In the genomic region with DNA sequence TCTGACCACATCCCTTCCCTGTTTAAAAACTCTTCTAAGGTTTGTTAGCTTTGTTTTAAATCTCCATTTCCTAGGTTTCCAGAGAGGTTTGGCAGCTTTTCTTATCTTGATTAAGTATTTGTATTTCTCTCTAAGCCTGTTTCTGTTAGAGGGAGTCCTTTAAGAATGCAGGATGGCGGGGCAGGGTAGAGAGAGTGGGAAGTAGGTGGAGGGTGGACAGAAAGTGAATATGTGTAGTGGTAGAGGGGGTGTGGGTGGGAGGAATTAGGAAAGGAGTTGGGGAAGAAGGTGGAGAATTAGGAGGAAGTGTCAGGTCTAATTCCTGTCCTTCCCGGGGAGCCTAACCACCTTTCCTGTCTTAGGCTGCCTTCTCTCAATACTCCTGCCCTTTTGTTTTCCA, we compare ENCODE assay signal across 16 cellular contexts. TPM values are rescaled to one million over a fixed set of nuclear protein-coding genes. Genes with fewer than 3 reads are reported as not detected.
DNase-seq lines count a peak whose midpoint lies in the region; ATAC-seq and TF ChIP-seq lines count a peak whose summit lies in the region.
"Had no signal": no experiment of that assay in that cellular context is flagged by ENCODE, and none has a peak within 500 bp of the region (broad histone marks: within the 10 kb centered on the region; RNA-seq: fewer than 3 reads in every experiment).

No MANE protein-coding gene starts in this region.

- H3K56ac ChIP-seq in H9 (ENCODE audit: insufficient read length, low read depth, low read length) = no peak overlapping the region

- H3K9me3 Mint-ChIP-seq in H9 (no peaks in the 10 kb centered on the region; a peak in 1 of 5 replicates), type B pancreatic cell (no peaks in the 10 kb centered on the region)
- H3K9me3 Mint-ChIP-seq: CD4-positive, alpha-beta T cell; HFFc6 had no signal

- no peak overlapping the region for H2BK20ac ChIP-seq in H9 (ENCODE audit: low read depth, low read length, poor library complexity, severe bottlenecking)

- WGBS in H9 (ENCODE audit: extremely low coverage, insufficient read length, low lambda C conversion rate) = no CpG with 5 or more reads among the region's 2 CpGs
- 76 to 86% (median 79%) methylated on average over 2 of the region's 2 CpGs for WGBS in ovary, 3 donors

- H3K36me3 ChIP-seq in lower lobe of right lung (no peaks in the 10 kb centered on the region), ovary (no peaks in the 10 kb centered on the region), HAP-1 (replicated peaks) (no peaks in the 10 kb centered on the region)
- H3K36me3 ChIP-seq: BLaER1 treated with 17β-estradiol and CSF1 and Interleukin-3, amounts not matched to agents 10 nM and 100 nM had no signal

- no peak for TF ChIP-seq POLR2A in ovary (IDR thresholded peaks at IDR 0.05)

- H3K27me3 Mint-ChIP-seq in H9 (ENCODE audit: low read depth) (peaks cover 3% of the 10 kb centered on the region; the same call in 1 of the 2 replicates), type B pancreatic cell (peaks cover 2% of the 10 kb centered on the region)
- H3K27me3 Mint-ChIP-seq: CD4-positive, alpha-beta T cell had no signal

- no peak overlapping the region for H3K4me3 ChIP-seq in lower lobe of right lung
- H3K4me3 ChIP-seq in ovary = no peak overlapping the region
- H3K4me3 ChIP-seq in HAP-1 = no peak overlapping the region
- H3K4me3 ChIP-seq: BLaER1 treated with 17β-estradiol and CSF1 and Interleukin-3, amounts not matched to agents 10 nM and 100 nM; GM23248 had no signal

- no peak overlapping the region for H3K14ac ChIP-seq in H9 (ENCODE audit: insufficient read depth, low read length)

- no peaks in the 10 kb centered on the region for H3K23me2 ChIP-seq in H9 (ENCODE audit: insufficient read length, low read depth, low read length, poor library complexity, severe bottlenecking)

- H2BK5ac ChIP-seq in H9 (ENCODE audit: insufficient read length, low read length) = no peak overlapping the region

- TF ChIP-seq CTCF in H9 (conservative IDR thresholded peaks at IDR 0.05) (no peak), VCaP (conservative IDR thresholded peaks at IDR 0.05) (no peak), lower lobe of right lung (IDR thresholded peaks at IDR 0.05) (no peak), type B pancreatic cell (conservative IDR thresholded peaks at IDR 0.05) (no peak), ovary (IDR thresholded peaks at IDR 0.05) (no peak)

- H3K4me1 Mint-ChIP-seq in H9 (peaks cover 13 to 25% of the 10 kb centered on the region in 2 experiments), type B pancreatic cell (ENCODE audit: unreplicated experiment) (peaks cover 13% of the 10 kb centered on the region)

- H3T11ph ChIP-seq in H9 (ENCODE audit: low read length) = no peak overlapping the region

- no peak overlapping the region for H3K27ac Mint-ChIP-seq in H9
- peak overlapping the region; percentile 37 for H3K27ac Mint-ChIP-seq in type B pancreatic cell
- H3K27ac Mint-ChIP-seq: CD4-positive, alpha-beta T cell; HFFc6 had no signal

- H4K8ac ChIP-seq in H9 (replicated peaks; ENCODE audit: insufficient read length, low read depth, low read length) = no peak overlapping the region

- H3K27ac ChIP-seq in H9 (ENCODE audit: insufficient read length, low read depth, low read length) = no peak overlapping the region
- H3K27ac ChIP-seq in VCaP = 0 out of 2 replicates have a peak overlapping the region, but pooled peaks have one; percentile 9
- no peak overlapping the region for H3K27ac ChIP-seq in lower lobe of right lung
- H3K27ac ChIP-seq in ovary = no peak overlapping the region
- H3K27ac ChIP-seq: BLaER1 treated with 17β-estradiol and CSF1 and Interleukin-3, amounts not matched to agents 10 nM and 100 nM; GM23248; HL-60 had no signal

- TF ChIP-seq EP300 in ovary (IDR thresholded peaks at IDR 0.05) = no peak

- no peak overlapping the region for H2BK15ac ChIP-seq in H9 (ENCODE audit: low read depth, low read length)

- peak overlapping the region; percentile 23 for H2BK120ac ChIP-seq in H9 (ENCODE audit: low read depth, low read length, poor library complexity, severe bottlenecking)

- no peaks in the 10 kb centered on the region for H3K27me3 ChIP-seq in H9 (ENCODE audit: insufficient read depth, low read length)
- H3K27me3 ChIP-seq in lower lobe of right lung (ENCODE audit: low read depth) = no peaks in the 10 kb centered on the region
- no peaks in the 10 kb centered on the region for H3K27me3 ChIP-seq in ovary
- H3K27me3 ChIP-seq in HAP-1 (ENCODE audit: low read depth) = peaks cover 26% of the 10 kb centered on the region
- H3K27me3 ChIP-seq: BLaER1 treated with 17β-estradiol and CSF1 and Interleukin-3, amounts not matched to agents 10 nM and 100 nM had no signal

- H3K4ac ChIP-seq in H9 (ENCODE audit: low read depth, low read length) = no peak overlapping the region

- no peak overlapping the region for H3K23ac ChIP-seq in H9 (ENCODE audit: insufficient read length, low read depth, low read length)

- H2AK5ac ChIP-seq in H9 (ENCODE audit: insufficient read length, low read length) = no peak overlapping the region

- H4K20me1 ChIP-seq in H9 (ENCODE audit: control insufficient read depth, insufficient read depth, insufficient read length) = no peaks in the 10 kb centered on the region
- H4K20me1 ChIP-seq: BLaER1 treated with 17β-estradiol and CSF1 and Interleukin-3, amounts not matched to agents 10 nM and 100 nM had no signal

- DNase-seq in H9 (no peak), lower lobe of right lung (no peak), type B pancreatic cell (ENCODE audit: extremely low spot score, unreplicated experiment) (no peak), ovary (no peak), NCI-H345 treated with DMSO at 0.1 percent for 48 hours (lab: John Stamatoyannopoulos, UW; ENCODE audit: unreplicated experiment) (no peak), HAP-1 (ENCODE audit: low spot score in 2 of 2) (no peak)
- DNase-seq: ACHN; Calu3; CD4-positive, alpha-beta T cell; DMS 273 treated with DMSO at 0.1 percent for 48 hours; GM23248; H7; HFFc6 had no signal

- H4K91ac ChIP-seq in H9 (ENCODE audit: insufficient read length, low read depth, low read length) = no peak overlapping the region

- in situ Hi-C loops in HAP-1 (cut with MboI; ENCODE audit: low sequenced_read_pairs) = no loop called here

- H3K4me3 Mint-ChIP-seq in H9 (no peak overlapping the region), type B pancreatic cell (no peak overlapping the region)
- H3K4me3 Mint-ChIP-seq: CD4-positive, alpha-beta T cell; HFFc6 had no signal

- H2BK12ac ChIP-seq in H9 (ENCODE audit: insufficient read length, low read depth, low read length) = no peak overlapping the region

- peak; percentile 78 to 91 for ATAC-seq in lower lobe of right lung

- peaks cover 2% of the 10 kb centered on the region; the same call in 1 of the 2 replicates for H3K4me1 ChIP-seq in H9 (ENCODE audit: insufficient read depth, low read length)
- H3K4me1 ChIP-seq in lower lobe of right lung = no peaks in the 10 kb centered on the region
- H3K4me1 ChIP-seq in ovary (ENCODE audit: insufficient read depth) = no peaks in the 10 kb centered on the region
- H3K4me1 ChIP-seq in HAP-1 = no peaks in the 10 kb centered on the region

- H3K9me3 ChIP-seq in H9 (ENCODE audit: control insufficient read depth, low read depth, low read length) (no peaks in the 10 kb centered on the region), lower lobe of right lung (no peaks in the 10 kb centered on the region), ovary (no peaks in the 10 kb centered on the region), HAP-1 (no peaks in the 10 kb centered on the region)
- H3K9me3 ChIP-seq: BLaER1 treated with 17β-estradiol and CSF1 and Interleukin-3, amounts not matched to agents 10 nM and 100 nM had no signal

- no peak overlapping the region for H3K4me2 ChIP-seq in H9 (ENCODE audit: insufficient read depth, insufficient read length, low read length)
- H3K4me2 ChIP-seq: BLaER1 treated with 17β-estradiol and CSF1 and Interleukin-3, amounts not matched to agents 10 nM and 100 nM had no signal

- no peak overlapping the region for H3K9ac ChIP-seq in H9 (ENCODE audit: extremely low read depth, insufficient read length, low read length)
- H3K9ac ChIP-seq: BLaER1 treated with 17β-estradiol and CSF1 and Interleukin-3, amounts not matched to agents 10 nM and 100 nM; GM23248 had no signal

- no peaks in the 10 kb centered on the region for H3K79me2 ChIP-seq in H9 (ENCODE audit: insufficient read depth, low read length)

- H3K36me3 Mint-ChIP-seq in H9 (ENCODE audit: insufficient read depth in 1 of 3, low read depth in 3 of 3) = no peaks in the 10 kb centered on the region
- no peaks in the 10 kb centered on the region for H3K36me3 Mint-ChIP-seq in type B pancreatic cell

- intact Hi-C loops in lower lobe of right lung (cut with DNase I) (no loop called here), ovary (cut with DNase I) (no loop called here)

- no peaks in the 10 kb centered on the region for H3K79me1 ChIP-seq in H9 (ENCODE audit: insufficient read depth, low read depth, low read length, poor library complexity, severe bottlenecking)

- H3K18ac ChIP-seq in H9 (ENCODE audit: insufficient read length, low read depth, low read length) = no peak overlapping the region

- H4K5ac ChIP-seq in H9 (ENCODE audit: insufficient read length, low read depth, low read length) = no peak overlapping the region

- no peak overlapping the region for H2AFZ ChIP-seq in H9 (ENCODE audit: low read length)
- H2AFZ ChIP-seq: GM23248 had no signal

RNA-seq across cellular contexts. Expression of gene SERBP1, which starts 21.2 kb away (rescaled TPM):
- total RNA-seq in H9 (2021) (495 and 500 TPM in 2 replicates), lower lobe of right lung (135 TPM), type B pancreatic cell (ENCODE audit: low replicate concordance) (252 and 277 TPM in 2 replicates), ovary (100 to 1,000 TPM; 117 to 163 (median 150) TPM)
- 100 to 1,000 TPM; 118 to 180 TPM for polyA plus RNA-seq in ovary
